ENCODE assay signal across 18 cellular contexts in the genomic region with DNA sequence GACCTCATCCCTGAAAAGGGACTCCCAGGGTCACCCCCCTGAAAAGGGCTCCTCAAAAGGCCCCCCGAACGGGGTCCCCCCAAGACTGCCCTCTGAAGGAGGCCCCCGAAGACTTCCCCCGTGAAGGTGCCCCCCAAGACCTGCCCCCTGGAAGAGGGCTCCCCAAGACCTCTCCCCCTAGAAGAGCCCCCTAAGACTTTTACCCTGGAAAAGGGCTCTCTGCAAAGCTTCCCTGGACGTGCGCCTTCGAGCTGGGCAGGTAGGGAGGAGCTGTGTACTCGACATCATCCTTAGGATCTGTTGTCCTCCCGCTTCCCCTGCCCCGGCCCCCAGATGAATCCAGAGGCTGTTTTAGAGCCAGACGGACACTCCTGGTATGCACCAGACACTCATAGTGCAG. TPM values are rescaled to one million over a fixed set of nuclear protein-coding genes. Genes with fewer than 3 reads are reported as not detected.
DNase-seq lines count a peak whose midpoint lies in the region; ATAC-seq and TF ChIP-seq lines count a peak whose summit lies in the region.
"Had no signal": no experiment of that assay in that cellular context is flagged by ENCODE, and none has a peak within 500 bp of the region (broad histone marks: within the 10 kb centered on the region; RNA-seq: fewer than 3 reads in every experiment).

No MANE protein-coding gene starts in this region.

- H2BK5ac ChIP-seq in mesenchymal stem cell (ENCODE audit: low read depth, low read length, poor library complexity, severe bottlenecking), result no peak overlapping the region

- H3K79me1 ChIP-seq in mesenchymal stem cell (replicated peaks; ENCODE audit: low read length, poor library complexity, severe bottlenecking), result peaks cover 33% of the 10 kb centered on the region

- H3K9me3 ChIP-seq in Peyer's patch (no peaks in the 10 kb centered on the region), mesenchymal stem cell (ENCODE audit: control insufficient read depth, low read length) (no peaks in the 10 kb centered on the region), SK-N-SH (no peaks in the 10 kb centered on the region)
- H3K9me3 ChIP-seq: A549, BLaER1 had no signal

- H4K8ac ChIP-seq in mesenchymal stem cell (ENCODE audit: low read length), result peak overlapping the region; percentile 41

- H3K23ac ChIP-seq in mesenchymal stem cell (ENCODE audit: low read length in 2 of 2), result no peak overlapping the region

- H3K4me2 ChIP-seq in mesenchymal stem cell (ENCODE audit: low read length, poor library complexity, severe bottlenecking), result no peak overlapping the region
- H3K4me2 ChIP-seq in SK-N-SH, result no peak overlapping the region
- H3K4me2 ChIP-seq: A549 had no signal

- no peak overlapping the region for H3K18ac ChIP-seq in mesenchymal stem cell (ENCODE audit: low read depth in 1 of 2, low read length in 2 of 2)

- H3K27ac ChIP-seq in Peyer's patch (no peak overlapping the region), mesenchymal stem cell (ENCODE audit: low read length, poor library complexity, severe bottlenecking) (no peak overlapping the region), SK-N-SH (ENCODE audit: low read depth in 2 of 2, low read length in 1 of 2) (no peak overlapping the region)
- H3K27ac ChIP-seq: A549, BLaER1 had no signal

- H3F3A ChIP-seq in SK-N-SH (replicated peaks; ENCODE audit: insufficient read depth), result no peaks in the 10 kb centered on the region

- no peak overlapping the region for H2AK5ac ChIP-seq in mesenchymal stem cell (ENCODE audit: low read length, severe bottlenecking)

- TF ChIP-seq POLR2A in Peyer's patch (IDR thresholded peaks at IDR 0.05), result no peak

- peaks cover 37% of the 10 kb centered on the region for H3K79me2 ChIP-seq in SK-N-SH (ENCODE audit: insufficient read depth)

- H3K27me3 ChIP-seq in Peyer's patch, result no peaks in the 10 kb centered on the region
- H3K27me3 ChIP-seq in mesenchymal stem cell (ENCODE audit: control insufficient read depth in 1 of 2, insufficient read depth in 1 of 2, low read length in 2 of 2), result no peaks in the 10 kb centered on the region
- H3K27me3 ChIP-seq in SK-N-SH (ENCODE audit: insufficient read depth), result no peaks in the 10 kb centered on the region
- H3K27me3 ChIP-seq: BLaER1 had no signal

- H3K14ac ChIP-seq in mesenchymal stem cell (ENCODE audit: low read length in 2 of 2), result no peak overlapping the region

- no peaks in the 10 kb centered on the region for H3K9me2 ChIP-seq in SK-N-SH

- H3K9ac ChIP-seq in mesenchymal stem cell (ENCODE audit: low read length), result no peak overlapping the region
- no peak overlapping the region for H3K9ac ChIP-seq in SK-N-SH

- CTCF ChIA-PET in SK-N-SH (lab: Yijun Ruan, JAX), result no interaction called here

- H2BK12ac ChIP-seq in mesenchymal stem cell (ENCODE audit: low read length in 2 of 2), result no peak overlapping the region

- no peak overlapping the region for H2BK15ac ChIP-seq in mesenchymal stem cell (ENCODE audit: low read depth, poor library complexity, severe bottlenecking)

- ATAC-seq in sciatic nerve (no peak), HG03432 (IDR thresholded peaks at IDR 0.05; ENCODE audit: unreplicated experiment) (no peak)
- ATAC-seq: A549; CD8-positive, alpha-beta T cell; K562 had no signal

- H2BK120ac ChIP-seq in mesenchymal stem cell (ENCODE audit: low read depth, low read length), result no peak overlapping the region

- no peak for TF ChIP-seq RAD21 in SK-N-SH (IDR thresholded peaks at IDR 0.05; ENCODE audit: low read length)

- H4K20me1 ChIP-seq in SK-N-SH (ENCODE audit: insufficient read depth), result no peaks in the 10 kb centered on the region

- POLR2A ChIA-PET in SK-N-SH (lab: Yijun Ruan, JAX), result no interaction called here

- intact Hi-C loops in sciatic nerve (cut with DNase I), result no loop called here

- TF ChIP-seq CTCF in Peyer's patch (IDR thresholded peaks at IDR 0.05) (no peak), SK-N-SH (IDR thresholded peaks at IDR 0.05) (no peak)

- H2AFZ ChIP-seq in mesenchymal stem cell (ENCODE audit: low read depth, low read length), result no peak overlapping the region
- H2AFZ ChIP-seq in SK-N-SH (ENCODE audit: low read depth), result no peak overlapping the region

- H3K4ac ChIP-seq in mesenchymal stem cell (ENCODE audit: low read depth in 1 of 2, low read length in 2 of 2), result no peak overlapping the region

- WGBS in mesenchymal stem cell, result 87% methylated on average over 7 of the region's 11 CpGs
- WGBS in SK-N-SH (ENCODE audit: low lambda C conversion rate), result 88% methylated on average over 11 of the region's 11 CpGs

- no peak overlapping the region for H3K4me3 ChIP-seq in Peyer's patch
- H3K4me3 ChIP-seq in mesenchymal stem cell (ENCODE audit: insufficient read depth in 1 of 2, low read depth in 1 of 2, low read length in 2 of 2), result no peak overlapping the region
- no peak overlapping the region for H3K4me3 ChIP-seq in SK-N-SH (ENCODE audit: low read depth in 2 of 2, low read length in 1 of 2)
- H3K4me3 ChIP-seq: A549, BLaER1, K562 had no signal

- peaks cover 0 to 36% (median 0%) of the 10 kb centered on the region in 3 donors for H3K36me3 ChIP-seq in Peyer's patch
- peaks cover 35 to 57% of the 10 kb centered on the region in 2 experiments for H3K36me3 ChIP-seq in mesenchymal stem cell (ENCODE audit: control insufficient read depth in 1 of 2, insufficient read depth in 2 of 2, low read depth in 1 of 2, low read length in 2 of 2)
- peaks cover 0 to 6% of the 10 kb centered on the region in 2 experiments for H3K36me3 ChIP-seq in SK-N-SH (replicated peaks in 1 of 2; ENCODE audit: control insufficient read depth in 1 of 2, insufficient read depth in 2 of 2, low read length in 1 of 2)

- peak; percentile 49 for DNase-seq in activated effector memory CD4-positive, alpha-beta T cell treated with anti-CD3 and anti-CD28 coated beads, Interleukin-2, amount 50 U/mL, for 16 hours
- DNase-seq in activated effector memory CD4-positive, alpha-beta T cell treated with Interleukin-2 at 50 U/mL for 16 hours, result no peak
- DNase-seq in Peyer's patch, result peak in 2 of 3 donors; percentile 28 to 32
- DNase-seq in mesenchymal stem cell, result no peak
- DNase-seq in sciatic nerve (ENCODE audit: low spot score), result peak; percentile 53
- DNase-seq in SK-N-SH, result no peak
- DNase-seq in NK-92 (lab: John Stamatoyannopoulos, UW; ENCODE audit: unreplicated experiment), result no peak
- DNase-seq: CD8-positive, alpha-beta T cell; DMS79 treated with DMSO at 0.1 percent for 48 hours; NCI-H1092 treated with DMSO at 0.1 percent for 48 hours; NCI-H146; NCI-H2029 treated with DMSO at 0.1 percent for 48 hours; NCI-H510A; NCI-H748 treated with DMSO at 0.1 percent for 48 hours had no signal

- peaks cover 0 to 11% (median 0%) of the 10 kb centered on the region in 4 donors for H3K4me1 ChIP-seq in Peyer's patch
- H3K4me1 ChIP-seq in mesenchymal stem cell (ENCODE audit: control insufficient read depth, insufficient read depth, low read depth, low read length), result peaks cover 18% of the 10 kb centered on the region
- H3K4me1 ChIP-seq in SK-N-SH (ENCODE audit: control insufficient read depth in 1 of 2, insufficient read depth in 2 of 2, low read depth in 1 of 2, low read length in 1 of 2), result peaks cover 0 to 7% of the 10 kb centered on the region in 2 experiments; a peak in 1 of 4 replicates

- no peak overlapping the region for H4K91ac ChIP-seq in mesenchymal stem cell (ENCODE audit: low read length)

- no peak for TF ChIP-seq EP300 in SK-N-SH (IDR thresholded peaks at IDR 0.05; ENCODE audit: borderline replicate concordance in 1 of 2, low read depth in 1 of 2, low read length in 1 of 2)

TF ChIP-seq in SK-N-SH, 30 proteins besides CTCF, POLR2A, EP300 and RAD21:
- TF ChIP-seq FOXJ3 (CRISPR knock-in tag; IDR thresholded peaks at IDR 0.05) (no peak), RXRA (IDR thresholded peaks at IDR 0.05; ENCODE audit: borderline replicate concordance, low read depth) (no peak), JUND (IDR thresholded peaks at IDR 0.05) (no peak)
- TF ChIP-seq, protein P1, sequence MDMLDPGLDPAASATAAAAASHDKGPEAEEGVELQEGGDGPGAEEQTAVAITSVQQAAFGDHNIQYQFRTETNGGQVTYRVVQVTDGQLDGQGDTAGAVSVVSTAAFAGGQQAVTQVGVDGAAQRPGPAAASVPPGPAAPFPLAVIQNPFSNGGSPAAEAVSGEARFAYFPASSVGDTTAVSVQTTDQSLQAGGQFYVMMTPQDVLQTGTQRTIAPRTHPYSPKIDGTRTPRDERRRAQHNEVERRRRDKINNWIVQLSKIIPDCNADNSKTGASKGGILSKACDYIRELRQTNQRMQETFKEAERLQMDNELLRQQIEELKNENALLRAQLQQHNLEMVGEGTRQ (IDR thresholded peaks at IDR 0.05; ENCODE audit: borderline replicate concordance, low read depth, low read length), result no peak

RNA-seq across cellular contexts. Expression of gene SLC25A6, which starts 5.5 kb away (rescaled TPM):
- total RNA-seq in Peyer's patch (100 to 1,000 TPM; 201 to 361 (median 314) TPM), sciatic nerve (167 TPM)
- 554 TPM for polyA plus RNA-seq in mesenchymal stem cell (2013, experiment 1 of 2)
- polyA plus RNA-seq in mesenchymal stem cell (2013, experiment 2 of 2), result 544 TPM
- 819 and 981 TPM in 2 replicates for polyA plus RNA-seq in SK-N-SH (2012; rRNA removed)
- polyA plus RNA-seq in SK-N-SH (2012; cell fraction: cytosol; rRNA removed), result 485 and 755 TPM in 2 replicates
- 272 and 356 TPM in 2 replicates for polyA plus RNA-seq in SK-N-SH (2012; cell fraction: nucleus; rRNA removed)

RNA-seq across cellular contexts. Expression of gene ASMTL, which starts 55.3 kb away (rescaled TPM):
- total RNA-seq in Peyer's patch, result 10 to 100 TPM in 3 of 4 donors, 1 to 10 TPM in 1; 9.5 to 23.9 (median 15.1) TPM
- 21.6 TPM for polyA plus RNA-seq in mesenchymal stem cell (2013, experiment 1 of 2)
- 21.5 TPM for polyA plus RNA-seq in mesenchymal stem cell (2013, experiment 2 of 2)
- 35.0 TPM for total RNA-seq in sciatic nerve
- polyA plus RNA-seq in SK-N-SH (2012; rRNA removed), result 34.7 and 37.7 TPM in 2 replicates
- 18.0 and 22.9 TPM in 2 replicates for polyA plus RNA-seq in SK-N-SH (2012; cell fraction: cytosol; rRNA removed)
- 47.0 and 65.2 TPM in 2 replicates for polyA plus RNA-seq in SK-N-SH (2012; cell fraction: nucleus; rRNA removed)

Comparison
In these comparisons a context has a peak if more than half of its experiments do, and no peak if none do; other contexts are left out.
1. DNase-seq: peak in activated effector memory CD4-positive, alpha-beta T cell treated with anti-CD3 and anti-CD28 coated beads, Interleukin-2, amount 50 U/mL, for 16 hours (single experiment), Peyer's patch (2 of 3) and sciatic nerve (single experiment); none in activated effector memory CD4-positive, alpha-beta T cell treated with Interleukin-2 at 50 U/mL for 16 hours (single experiment), mesenchymal stem cell (single experiment), SK-N-SH (single experiment) and NK-92 (single experiment).